In genomic region chr7:143289421-143289820, GRCh38 we compare ENCODE assay signal across 8 cellular contexts. TPM values are rescaled to one million over a fixed set of nuclear protein-coding genes. Genes with fewer than 3 reads are reported as not detected.
DNase-seq lines count a peak whose midpoint lies in the region; ATAC-seq, FAIRE-seq and TF ChIP-seq lines count a peak whose summit lies in the region.

No MANE protein-coding gene starts in this region.

- POLR2A ChIA-PET in HepG2 (lab: Yijun Ruan, JAX): interaction anchor here (1.1 kb wide), 1 partner anchor 26 kb away, joined by 4 read pairs; the partner anchor contains the start of gene GSTK1
- POLR2A ChIA-PET in activated CD8-positive, alpha-beta T cell treated with anti-CD3 and anti-CD28 coated beads, Interleukin-2, amount 10 ng/mL, durations not matched to agents 7 days and 5 days (lab: Charles Lee): interaction anchor here (0.8 to 1.4 kb wide), 3 partner anchors 10 to 26 kb away, joined by 3 to 6 read pairs (median 4); partner anchors contain the start of gene GSTK1

- no TSS peak for BruUV-seq in HepG2 (replicated peaks; lab: Mats Ljungman, UMichigan)

- H4K20me1 ChIP-seq in HepG2 (ENCODE audit: insufficient read depth, low read length): no peaks in the 10 kb centered on the region

- H3K27me3 ChIP-seq in HepG2 (ENCODE audit: control insufficient read depth in 1 of 2, insufficient read depth in 2 of 2, low read length in 2 of 2) (no peaks in the 10 kb centered on the region; a peak in 1 of 5 replicates), right lobe of liver (no peaks in the 10 kb centered on the region), kidney epithelial cell (ENCODE audit: control insufficient read depth, insufficient read depth, low read length) (no peaks in the 10 kb centered on the region), vagina (no peaks in the 10 kb centered on the region)

- H3K4me3 Mint-ChIP-seq in activated CD8-positive, alpha-beta T cell treated with anti-CD3 and anti-CD28 coated beads, Interleukin-2, amount 10 ng/mL, durations not matched to agents 7 days and 5 days: peak overlapping the region; percentile 93

- DNase-seq in HepG2 (ENCODE audit: low spot score) (no peak), right lobe of liver (no peak), kidney epithelial cell (ENCODE audit: low read depth) (no peak), vagina (ENCODE audit: extremely low spot score in 2 of 2) (no peak), SHP77 (lab: John Stamatoyannopoulos, UW) (no peak), DMS53 treated with DMSO at 0.1 percent for 48 hours (lab: John Stamatoyannopoulos, UW; ENCODE audit: unreplicated experiment) (no peak)
- no peak for DNase-seq in activated CD8-positive, alpha-beta T cell treated with anti-CD3 and anti-CD28 coated beads, Interleukin-2, amount 10 ng/mL, durations not matched to agents 7 days and 5 days

- H3K9ac ChIP-seq in HepG2 (ENCODE audit: insufficient read depth, low read depth, low read length): peak overlapping the region; percentile 83; the same call in 1 of the 2 replicates

- H3K27me3 Mint-ChIP-seq in activated CD8-positive, alpha-beta T cell treated with anti-CD3 and anti-CD28 coated beads, Interleukin-2, amount 10 ng/mL, durations not matched to agents 7 days and 5 days (ENCODE audit: low read depth): no peaks in the 10 kb centered on the region

- peaks cover 26% of the 10 kb centered on the region for H3K79me2 ChIP-seq in HepG2 (ENCODE audit: insufficient read depth, low read length)

- no peak for TF ChIP-seq CTCF in HepG2 (CRISPR knock-in tag; IDR thresholded peaks at IDR 0.05)
- TF ChIP-seq CTCF in right lobe of liver (IDR thresholded peaks at IDR 0.05): no peak
- no peak for TF ChIP-seq CTCF in kidney epithelial cell (IDR thresholded peaks at IDR 0.05; ENCODE audit: insufficient read depth, low read length, poor library complexity, severe bottlenecking)
- no peak for TF ChIP-seq CTCF in vagina (IDR thresholded peaks at IDR 0.05)

- WGBS in HepG2 (ENCODE audit: low lambda C conversion rate): 52% methylated on average over 6 of the region's 6 CpGs
- WGBS in right lobe of liver (ENCODE audit: insufficient coverage, low coverage, low lambda C conversion rate, missing lambda C conversion rate): 38% methylated on average over 6 of the region's 6 CpGs

- peaks cover 12% of the 10 kb centered on the region for H3K9me3 Mint-ChIP-seq in activated CD8-positive, alpha-beta T cell treated with anti-CD3 and anti-CD28 coated beads, Interleukin-2, amount 10 ng/mL, durations not matched to agents 7 days and 5 days (ENCODE audit: insufficient read depth)

- TF ChIP-seq POLR2A in HepG2 (IDR thresholded peaks at IDR 0.05; ENCODE audit: insufficient read depth in 1 of 2, low read depth in 2 of 2, low read length in 2 of 2): no peak
- no peak for TF ChIP-seq POLR2A in right lobe of liver (IDR thresholded peaks at IDR 0.05)
- TF ChIP-seq POLR2A in vagina (IDR thresholded peaks at IDR 0.05): no peak

- no peak for FAIRE-seq in HepG2 (lab: Jason Lieb, UNC)

- in situ Hi-C loops in HepG2 (cut with HindIII; ENCODE audit: extremely low pct_ligation_motif_present, low pct_unique_long_range_greater_than_20kb): no loop called here

- H3K27ac ChIP-seq in HepG2 (ENCODE audit: extremely low read length, insufficient read depth, low read length) (peak overlapping the region; percentile 78), right lobe of liver (no peak overlapping the region), vagina (peak overlapping the region; percentile 81)

- H3K27ac Mint-ChIP-seq in activated CD8-positive, alpha-beta T cell treated with anti-CD3 and anti-CD28 coated beads, Interleukin-2, amount 10 ng/mL, durations not matched to agents 7 days and 5 days: peak overlapping the region; percentile 86

- no peak for TF ChIP-seq EP300 in HepG2 (IDR thresholded peaks at IDR 0.05; ENCODE audit: low read depth in 2 of 2, low read length in 2 of 2)
- TF ChIP-seq EP300 in HepG2 (CRISPR knock-in tag; IDR thresholded peaks at IDR 0.05; ENCODE audit: borderline replicate concordance): no peak

- CTCF ChIA-PET in HepG2 (lab: Yijun Ruan, JAX; ENCODE audit: low intra/inter-chr PET ratio, low total read pairs): interaction anchor here (3.1 kb wide), 1 partner anchor 49 kb away, joined by 7 read pairs; no protein-coding TSS in a partner anchor
- CTCF ChIA-PET in activated CD8-positive, alpha-beta T cell treated with anti-CD3 and anti-CD28 coated beads, Interleukin-2, amount 10 ng/mL, durations not matched to agents 7 days and 5 days (lab: Charles Lee): interaction anchor here (0.6 to 13.9 kb wide), 7 partner anchors 10 to 86 kb away, joined by 3 to 274 read pairs (median 3); no protein-coding TSS in a partner anchor

- no peak for ATAC-seq in HepG2
- no peak for ATAC-seq in right lobe of liver
- ATAC-seq in activated CD8-positive, alpha-beta T cell treated with anti-CD3 and anti-CD28 coated beads, Interleukin-2, amount 10 ng/mL, durations not matched to agents 7 days and 5 days: no peak
- no peak for ATAC-seq in GM21529 (IDR thresholded peaks at IDR 0.05; ENCODE audit: unreplicated experiment)

- intact Hi-C loops in HepG2 (cut with micrococcal nuclease; ENCODE audit: unreplicated experiment) (loop anchor here (1.0 kb wide), 1 partner anchor 16 kb away; no protein-coding TSS in a partner anchor), right lobe of liver (cut with DNase I) (no loop called here), vagina (cut with DNase I) (loop anchor here (5.0 kb wide), 1 partner anchor 93 kb away; the partner anchor contains the start of gene ZYX)

- H3K4me1 ChIP-seq in HepG2 (ENCODE audit: insufficient read depth, low read length) (peaks cover 52% of the 10 kb centered on the region), right lobe of liver (peaks cover 0 to 31% (median 4%) of the 10 kb centered on the region in 4 donors), vagina (peaks cover 31% of the 10 kb centered on the region)

- no peak overlapping the region for H2AFZ ChIP-seq in HepG2 (ENCODE audit: low read length)

- H3K4me1 Mint-ChIP-seq in activated CD8-positive, alpha-beta T cell treated with anti-CD3 and anti-CD28 coated beads, Interleukin-2, amount 10 ng/mL, durations not matched to agents 7 days and 5 days (ENCODE audit: low read depth): peaks cover 55% of the 10 kb centered on the region

- peak overlapping the region; percentile 96 for H3K4me2 ChIP-seq in HepG2 (ENCODE audit: low read depth, low read length)

- H3K9me3 ChIP-seq in HepG2 (ENCODE audit: low read length) (no peaks in the 10 kb centered on the region), right lobe of liver (no peaks in the 10 kb centered on the region), vagina (no peaks in the 10 kb centered on the region)

- TF ChIP-seq RAD21 in HepG2 (CRISPR knock-in tag; IDR thresholded peaks at IDR 0.05): no peak

- peaks cover 63% of the 10 kb centered on the region for H3K36me3 Mint-ChIP-seq in activated CD8-positive, alpha-beta T cell treated with anti-CD3 and anti-CD28 coated beads, Interleukin-2, amount 10 ng/mL, durations not matched to agents 7 days and 5 days (ENCODE audit: low read depth)

- H3K4me3 ChIP-seq in HepG2 (replicated peaks in 1 of 3; ENCODE audit: insufficient read depth in 1 of 3, low read depth in 2 of 3, low read length in 3 of 3): peak overlapping the region; percentile 72 to 80 (median 79); a peak in 5 of 6 replicates
- peak overlapping the region in 1 of 3 donors; percentile 88 for H3K4me3 ChIP-seq in right lobe of liver
- peak overlapping the region; percentile 76 for H3K4me3 ChIP-seq in kidney epithelial cell (ENCODE audit: low read depth, low read length)
- H3K4me3 ChIP-seq in vagina: peak overlapping the region; percentile 85 to 86

- H3K36me3 ChIP-seq in HepG2 (replicated peaks in 1 of 2; ENCODE audit: control insufficient read depth in 1 of 2, insufficient read depth in 2 of 2, low read length in 2 of 2): peaks cover 9 to 27% of the 10 kb centered on the region in 2 experiments
- peaks cover 0 to 26% (median 7%) of the 10 kb centered on the region in 4 donors for H3K36me3 ChIP-seq in right lobe of liver
- peaks cover 1% of the 10 kb centered on the region for H3K36me3 ChIP-seq in kidney epithelial cell (ENCODE audit: control insufficient read depth, insufficient read depth, low read length)
- peaks cover 0 to 29% of the 10 kb centered on the region in 2 donors for H3K36me3 ChIP-seq in vagina

RNA-seq across cellular contexts. Expression of gene CASP2, which starts 1.3 kb away (rescaled TPM):
- total RNA-seq in HepG2 (2016; rRNA removed; fragmentation: Illumina TruSeq; extraction: Trizol) (13.7 and 21.2 TPM in 2 replicates), right lobe of liver (1 to 10 TPM; 5.3 to 8.7 (median 6.7) TPM), kidney epithelial cell (24.6 and 26.9 TPM in 2 replicates), vagina (24.8 TPM)
- total RNA-seq in HepG2 (2016; cell fraction: cytosol; rRNA removed; fragmentation: Illumina TruSeq; extraction: Trizol; ENCODE audit: low read depth): 2.6 and 5.7 TPM in 2 replicates
- total RNA-seq in HepG2 (2016; cell fraction: insoluble cytoplasmic fraction; rRNA removed; fragmentation: Illumina TruSeq; extraction: Trizol): 13.6 and 24.5 TPM in 2 replicates
- total RNA-seq in HepG2 (2016; cell fraction: membrane; rRNA removed; fragmentation: Illumina TruSeq; extraction: Trizol): 6.8 and 7.8 TPM in 2 replicates
- total RNA-seq in HepG2 (2016; cell fraction: nucleus; rRNA removed; fragmentation: Illumina TruSeq; extraction: Trizol): 18.2 and 18.9 TPM in 2 replicates
- polyA plus RNA-seq in HepG2 (2011; rRNA removed): 9.0 and 10.2 TPM in 2 replicates
- polyA plus RNA-seq in HepG2 (2011; cell fraction: cytosol; rRNA removed): 5.0 and 6.7 TPM in 2 replicates
- polyA plus RNA-seq in HepG2 (2011; cell fraction: nucleus; rRNA removed): 17.0 and 18.3 TPM in 2 replicates
- polyA plus RNA-seq in HepG2 (2012): 6.2 and 7.5 TPM in 2 replicates
- 1.1 and 1.3 TPM in 2 replicates for polyA plus RNA-seq in HepG2 (2016; cell fraction: cytosol; fragmentation: Illumina TruSeq; extraction: Trizol; ENCODE audit: low read depth)
- 15.7 and 18.6 TPM in 2 replicates for polyA plus RNA-seq in HepG2 (2016; cell fraction: insoluble cytoplasmic fraction; fragmentation: Illumina TruSeq; extraction: Trizol; ENCODE audit: low read depth)
- polyA plus RNA-seq in HepG2 (2016; cell fraction: membrane; fragmentation: Illumina TruSeq; extraction: Trizol; ENCODE audit: low read depth): 4.5 and 4.8 TPM in 2 replicates
- polyA plus RNA-seq in HepG2 (2016; cell fraction: nucleus; fragmentation: Illumina TruSeq; extraction: Trizol; ENCODE audit: insufficient read depth, low read depth): 28.4 and 33.3 TPM in 2 replicates
- 40.0 and 127 TPM in 2 replicates for polyA minus RNA-seq in HepG2 (2011; rRNA and poly(A)+ RNA removed; ENCODE audit: low replicate concordance)
- polyA minus RNA-seq in HepG2 (2011; cell fraction: cytosol; rRNA and poly(A)+ RNA removed): 9.3 and 18.6 TPM in 2 replicates
- 23.6 and 23.9 TPM in 2 replicates for polyA minus RNA-seq in HepG2 (2011; cell fraction: nucleus; rRNA and poly(A)+ RNA removed)
- 100 to 1,000 TPM; 111 to 115 TPM for total RNA-seq in activated CD8-positive, alpha-beta T cell treated with anti-CD3 and anti-CD28 coated beads, Interleukin-2, amount 10 ng/mL, durations not matched to agents 7 days and 5 days

RNA-seq across cellular contexts. Expression of gene TMEM139, which starts 4.7 kb away (rescaled TPM):
- total RNA-seq in HepG2 (2016; rRNA removed; fragmentation: Illumina TruSeq; extraction: Trizol) (7.8 and 7.9 TPM in 2 replicates), right lobe of liver (10 to 100 TPM in 5 of 6 experiments, 1 to 10 TPM in 1; 7.0 to 20.8 (median 14.8) TPM), kidney epithelial cell (11.9 and 20.5 TPM in 2 replicates), vagina (not detected)
- 3.6 and 5.1 TPM in 2 replicates for total RNA-seq in HepG2 (2016; cell fraction: cytosol; rRNA removed; fragmentation: Illumina TruSeq; extraction: Trizol; ENCODE audit: low read depth)
- total RNA-seq in HepG2 (2016; cell fraction: insoluble cytoplasmic fraction; rRNA removed; fragmentation: Illumina TruSeq; extraction: Trizol): 6.2 and 7.5 TPM in 2 replicates
- 5.7 and 6.4 TPM in 2 replicates for total RNA-seq in HepG2 (2016; cell fraction: membrane; rRNA removed; fragmentation: Illumina TruSeq; extraction: Trizol)
- 7.4 and 8.1 TPM in 2 replicates for total RNA-seq in HepG2 (2016; cell fraction: nucleus; rRNA removed; fragmentation: Illumina TruSeq; extraction: Trizol)
- 13.8 and 14.0 TPM in 2 replicates for polyA plus RNA-seq in HepG2 (2011; rRNA removed)
- polyA plus RNA-seq in HepG2 (2011; cell fraction: cytosol; rRNA removed): 15.4 and 16.1 TPM in 2 replicates
- 9.9 and 14.3 TPM in 2 replicates for polyA plus RNA-seq in HepG2 (2011; cell fraction: nucleus; rRNA removed)
- 4.0 and 13.4 TPM in 2 replicates for polyA plus RNA-seq in HepG2 (2012)
- 2.7 and 4.4 TPM in 2 replicates for polyA plus RNA-seq in HepG2 (2016; cell fraction: cytosol; fragmentation: Illumina TruSeq; extraction: Trizol; ENCODE audit: low read depth)
- 7.7 and 9.4 TPM in 2 replicates for polyA plus RNA-seq in HepG2 (2016; cell fraction: insoluble cytoplasmic fraction; fragmentation: Illumina TruSeq; extraction: Trizol; ENCODE audit: low read depth)
- 6.6 and 7.0 TPM in 2 replicates for polyA plus RNA-seq in HepG2 (2016; cell fraction: membrane; fragmentation: Illumina TruSeq; extraction: Trizol; ENCODE audit: low read depth)
- 8.5 and 10.4 TPM in 2 replicates for polyA plus RNA-seq in HepG2 (2016; cell fraction: nucleus; fragmentation: Illumina TruSeq; extraction: Trizol; ENCODE audit: insufficient read depth, low read depth)
- 7.2 and 31.8 TPM in 2 replicates for polyA minus RNA-seq in HepG2 (2011; rRNA and poly(A)+ RNA removed; ENCODE audit: low replicate concordance)
- 4.9 and 5.5 TPM in 2 replicates for polyA minus RNA-seq in HepG2 (2011; cell fraction: cytosol; rRNA and poly(A)+ RNA removed)
- polyA minus RNA-seq in HepG2 (2011; cell fraction: nucleus; rRNA and poly(A)+ RNA removed): 6.5 and 9.0 TPM in 2 replicates
- under 1 TPM; 0.29 to 0.65 TPM for total RNA-seq in activated CD8-positive, alpha-beta T cell treated with anti-CD3 and anti-CD28 coated beads, Interleukin-2, amount 10 ng/mL, durations not matched to agents 7 days and 5 days

RNA-seq across cellular contexts. Expression of gene GSTK1, which starts 26.2 kb away (rescaled TPM):
- total RNA-seq in HepG2 (2016; rRNA removed; fragmentation: Illumina TruSeq; extraction: Trizol) (31.5 and 64.6 TPM in 2 replicates), right lobe of liver (100 to 1,000 TPM; 209 to 315 (median 257) TPM), kidney epithelial cell (139 and 152 TPM in 2 replicates), vagina (127 TPM)
- total RNA-seq in HepG2 (2016; cell fraction: cytosol; rRNA removed; fragmentation: Illumina TruSeq; extraction: Trizol; ENCODE audit: low read depth): 20.3 and 21.6 TPM in 2 replicates
- 34.2 and 66.6 TPM in 2 replicates for total RNA-seq in HepG2 (2016; cell fraction: insoluble cytoplasmic fraction; rRNA removed; fragmentation: Illumina TruSeq; extraction: Trizol)
- total RNA-seq in HepG2 (2016; cell fraction: membrane; rRNA removed; fragmentation: Illumina TruSeq; extraction: Trizol): 21.6 and 25.7 TPM in 2 replicates
- 76.0 and 84.9 TPM in 2 replicates for total RNA-seq in HepG2 (2016; cell fraction: nucleus; rRNA removed; fragmentation: Illumina TruSeq; extraction: Trizol)
- 92.1 and 96.2 TPM in 2 replicates for polyA plus RNA-seq in HepG2 (2011; rRNA removed)
- polyA plus RNA-seq in HepG2 (2011; cell fraction: cytosol; rRNA removed): 77.4 and 78.9 TPM in 2 replicates
- polyA plus RNA-seq in HepG2 (2011; cell fraction: nucleus; rRNA removed): 175 and 195 TPM in 2 replicates
- polyA plus RNA-seq in HepG2 (2012): 62.6 and 63.0 TPM in 2 replicates
- 23.7 and 26.3 TPM in 2 replicates for polyA plus RNA-seq in HepG2 (2016; cell fraction: cytosol; fragmentation: Illumina TruSeq; extraction: Trizol; ENCODE audit: low read depth)
- 46.1 and 48.6 TPM in 2 replicates for polyA plus RNA-seq in HepG2 (2016; cell fraction: insoluble cytoplasmic fraction; fragmentation: Illumina TruSeq; extraction: Trizol; ENCODE audit: low read depth)
- polyA plus RNA-seq in HepG2 (2016; cell fraction: membrane; fragmentation: Illumina TruSeq; extraction: Trizol; ENCODE audit: low read depth): 24.7 and 25.7 TPM in 2 replicates
- 199 and 221 TPM in 2 replicates for polyA plus RNA-seq in HepG2 (2016; cell fraction: nucleus; fragmentation: Illumina TruSeq; extraction: Trizol; ENCODE audit: insufficient read depth, low read depth)
- 43.6 and 115 TPM in 2 replicates for polyA minus RNA-seq in HepG2 (2011; rRNA and poly(A)+ RNA removed; ENCODE audit: low replicate concordance)
- 25.3 TPM in 2 replicates for polyA minus RNA-seq in HepG2 (2011; cell fraction: cytosol; rRNA and poly(A)+ RNA removed)
- polyA minus RNA-seq in HepG2 (2011; cell fraction: nucleus; rRNA and poly(A)+ RNA removed): 32.3 and 47.2 TPM in 2 replicates
- total RNA-seq in activated CD8-positive, alpha-beta T cell treated with anti-CD3 and anti-CD28 coated beads, Interleukin-2, amount 10 ng/mL, durations not matched to agents 7 days and 5 days: 100 to 1,000 TPM; 254 to 255 TPM

RNA-seq across cellular contexts. Expression of gene CLCN1, which starts 26.5 kb away (rescaled TPM):
- total RNA-seq in HepG2 (2016; rRNA removed; fragmentation: Illumina TruSeq; extraction: Trizol) (not detected in 2 replicates), right lobe of liver (not detected), kidney epithelial cell (not detected in 2 replicates), vagina (not detected)
- total RNA-seq in HepG2 (2016; cell fraction: cytosol; rRNA removed; fragmentation: Illumina TruSeq; extraction: Trizol; ENCODE audit: low read depth): not detected in 2 replicates
- not detected in 2 replicates for total RNA-seq in HepG2 (2016; cell fraction: insoluble cytoplasmic fraction; rRNA removed; fragmentation: Illumina TruSeq; extraction: Trizol)
- not detected in 2 replicates for total RNA-seq in HepG2 (2016; cell fraction: membrane; rRNA removed; fragmentation: Illumina TruSeq; extraction: Trizol)
- total RNA-seq in HepG2 (2016; cell fraction: nucleus; rRNA removed; fragmentation: Illumina TruSeq; extraction: Trizol): not detected in 2 replicates
- 0.01 TPM in 1 of 2 replicates, not detected in the other for polyA plus RNA-seq in HepG2 (2011; rRNA removed)
- polyA plus RNA-seq in HepG2 (2011; cell fraction: cytosol; rRNA removed): not detected in 2 replicates
- polyA plus RNA-seq in HepG2 (2011; cell fraction: nucleus; rRNA removed): not detected in 2 replicates
- not detected in 2 replicates for polyA plus RNA-seq in HepG2 (2012)
- not detected in 2 replicates for polyA plus RNA-seq in HepG2 (2016; cell fraction: cytosol; fragmentation: Illumina TruSeq; extraction: Trizol; ENCODE audit: low read depth)
- polyA plus RNA-seq in HepG2 (2016; cell fraction: insoluble cytoplasmic fraction; fragmentation: Illumina TruSeq; extraction: Trizol; ENCODE audit: low read depth): not detected in 2 replicates
- polyA plus RNA-seq in HepG2 (2016; cell fraction: membrane; fragmentation: Illumina TruSeq; extraction: Trizol; ENCODE audit: low read depth): not detected in 2 replicates
- polyA plus RNA-seq in HepG2 (2016; cell fraction: nucleus; fragmentation: Illumina TruSeq; extraction: Trizol; ENCODE audit: insufficient read depth, low read depth): not detected in 2 replicates
- 0.07 TPM in 1 of 2 replicates, not detected in the other for polyA minus RNA-seq in HepG2 (2011; rRNA and poly(A)+ RNA removed; ENCODE audit: low replicate concordance)
- polyA minus RNA-seq in HepG2 (2011; cell fraction: cytosol; rRNA and poly(A)+ RNA removed): not detected in 2 replicates
- not detected in 2 replicates for polyA minus RNA-seq in HepG2 (2011; cell fraction: nucleus; rRNA and poly(A)+ RNA removed)
- under 1 TPM in 1 of 2 experiments, not detected in 1; 0.13 TPM for total RNA-seq in activated CD8-positive, alpha-beta T cell treated with anti-CD3 and anti-CD28 coated beads, Interleukin-2, amount 10 ng/mL, durations not matched to agents 7 days and 5 days

Comparison
In these comparisons a context has a peak if more than half of its experiments do, and no peak if none do; other contexts are left out.
1. H3K27ac ChIP-seq: peak in HepG2 (single experiment) and vagina (single experiment); none in right lobe of liver (0 of 3).
2. intact Hi-C loops: an anchor here in HepG2 (1.0 kb wide) and vagina (5.0 kb wide); none called in right lobe of liver.